In genomic region chr6:34385793-34386195, GRCh38 we compare ENCODE assay signal across 27 cellular contexts. TPM values are rescaled to one million over a fixed set of nuclear protein-coding genes. Genes with fewer than 3 reads are reported as not detected.
A peak's percentile ranks its signal among the peaks of the same experiment; 100 is the strongest.
DNase-seq lines count a peak whose midpoint lies in the region; ATAC-seq and TF ChIP-seq lines count a peak whose summit lies in the region.
"Had no signal": no experiment of that assay in that cellular context is flagged by ENCODE, and none has a peak within 500 bp of the region (broad histone marks: within the 10 kb centered on the region; RNA-seq: fewer than 3 reads in every experiment).

No MANE protein-coding gene starts in this region.

- H3K4me2 ChIP-seq in neuronal stem cell (ENCODE audit: insufficient read depth, low read length, poor library complexity, severe bottlenecking) = no peak overlapping the region

- peak overlapping the region in 34 of 59 donors; percentile 1 to 97 (median 41) for H3K27ac ChIP-seq in dorsolateral prefrontal cortex
- no peak overlapping the region for H3K27ac ChIP-seq in neuronal stem cell (replicated peaks; ENCODE audit: low read length)
- peak overlapping the region; percentile 32 for H3K27ac ChIP-seq in urinary bladder (ENCODE audit: low read depth)
- H3K27ac ChIP-seq in body of pancreas = no peak overlapping the region
- H3K27ac ChIP-seq: 22Rv1, breast epithelium, coronary artery, thoracic aorta had no signal

- intact Hi-C loops in dorsolateral prefrontal cortex (cut with DNase I) = no loop called here
- intact Hi-C loops in Right ventricle myocardium inferior (cut with DNase I) = no loop called here
- intact Hi-C loops in body of pancreas (cut with DNase I) = no loop called here

- H3K36me3 ChIP-seq in neuronal stem cell (replicated peaks in 1 of 2; ENCODE audit: control insufficient read depth in 2 of 2, insufficient read depth in 2 of 2, low read length in 2 of 2) (peaks cover 0 to 12% of the 10 kb centered on the region in 2 donors), urinary bladder (ENCODE audit: insufficient read depth) (no peaks in the 10 kb centered on the region), body of pancreas (replicated peaks in 1 of 2; ENCODE audit: insufficient read depth in 1 of 2, low read depth in 2 of 2) (no peaks in the 10 kb centered on the region)
- H3K36me3 ChIP-seq: breast epithelium, thoracic aorta had no signal

- H3K23ac ChIP-seq in neuronal stem cell (ENCODE audit: low read depth, low read length, poor library complexity) = no peak overlapping the region

- no peak overlapping the region for H2BK12ac ChIP-seq in neuronal stem cell (ENCODE audit: low read length)

- H3K9me3 ChIP-seq in neuronal stem cell (replicated peaks in 1 of 2; ENCODE audit: control insufficient read depth in 2 of 2, insufficient read depth in 1 of 2, low read depth in 1 of 2, low read length in 2 of 2) = no peaks in the 10 kb centered on the region
- no peaks in the 10 kb centered on the region for H3K9me3 ChIP-seq in body of pancreas
- H3K9me3 ChIP-seq: breast epithelium, thoracic aorta had no signal

- H4K91ac ChIP-seq in neuronal stem cell (ENCODE audit: low read depth, low read length, poor library complexity) = no peak overlapping the region

- H2BK15ac ChIP-seq in neuronal stem cell (ENCODE audit: low read length) = no peak overlapping the region

- H2BK5ac ChIP-seq in neuronal stem cell (ENCODE audit: low read length) = no peak overlapping the region

- no peak for TF ChIP-seq POLR2A in body of pancreas (IDR thresholded peaks at IDR 0.05)

- H4K8ac ChIP-seq in neuronal stem cell (ENCODE audit: low read depth, low read length) = no peak overlapping the region

- H3K4me1 ChIP-seq in neuronal stem cell (ENCODE audit: control insufficient read depth in 2 of 2, insufficient read depth in 1 of 2, low read depth in 1 of 2, low read length in 2 of 2) (peaks cover 0 to 8% of the 10 kb centered on the region in 2 donors), urinary bladder (ENCODE audit: insufficient read depth) (no peaks in the 10 kb centered on the region), body of pancreas (peaks cover 21% of the 10 kb centered on the region)
- H3K4me1 ChIP-seq: breast epithelium had no signal

- H3K4me3 ChIP-seq in dorsolateral prefrontal cortex (peak overlapping the region in 1 of 59 donors; percentile 4), neuronal stem cell (ENCODE audit: low read length in 2 of 2) (no peak overlapping the region), urinary bladder (ENCODE audit: low read depth, low read length) (no peak overlapping the region), body of pancreas (no peak overlapping the region)
- H3K4me3 ChIP-seq: breast epithelium, coronary artery, thoracic aorta had no signal

- H2AFZ ChIP-seq in neuronal stem cell (ENCODE audit: low read length) = no peak overlapping the region

- no peaks in the 10 kb centered on the region for H3K79me1 ChIP-seq in neuronal stem cell (ENCODE audit: low read depth, low read length)

- no peak for ATAC-seq in Right ventricle myocardium inferior
- ATAC-seq in body of pancreas = no peak
- ATAC-seq: activated CD8-positive, alpha-beta memory T cell treated with anti-CD3 and anti-CD28 coated beads, Interleukin-2, amount 10 ng/mL, durations not matched to agents 7 days and 5 days; SK-N-SH treated with all-trans-retinoic acid at 6 μM for 48 hours; stimulated activated naive CD8-positive, alpha-beta T cell treated with anti-CD3 and anti-CD28 coated beads, Interleukin-15, Interleukin-2, amounts not matched to agents 100 U/mL and 50 U/mL, for 24 hours had no signal

- no peak overlapping the region for H2AK5ac ChIP-seq in neuronal stem cell (ENCODE audit: low read depth, low read length)

- no peak overlapping the region for H3K18ac ChIP-seq in neuronal stem cell (ENCODE audit: low read length)

- no CpG with 5 or more reads among the region's 3 CpGs for WGBS in neuronal stem cell (ENCODE audit: extremely low coverage in 2 of 2, insufficient read length in 2 of 2, insufficient replicate concordance in 1 of 2), 2 donors
- WGBS in urinary bladder = 92% methylated on average over 3 of the region's 3 CpGs
- WGBS in body of pancreas, 2 donors = 94 to 100% methylated on average over 3 of the region's 3 CpGs

- H3K4ac ChIP-seq in neuronal stem cell (ENCODE audit: low read length) = no peak overlapping the region

- H2BK120ac ChIP-seq in neuronal stem cell (ENCODE audit: low read depth, low read length) = no peak overlapping the region

- no peak overlapping the region for H3K9ac ChIP-seq in neuronal stem cell (ENCODE audit: low read depth, low read length, poor library complexity)

- no peaks in the 10 kb centered on the region for H3K27me3 ChIP-seq in dorsolateral prefrontal cortex
- H3K27me3 ChIP-seq in neuronal stem cell (ENCODE audit: control insufficient read depth in 3 of 3, insufficient read depth in 3 of 3, low read depth in 1 of 3, low read length in 3 of 3) = no peaks in the 10 kb centered on the region
- H3K27me3 ChIP-seq in body of pancreas = no peaks in the 10 kb centered on the region
- H3K27me3 ChIP-seq: breast epithelium had no signal

- TF ChIP-seq CTCF in dorsolateral prefrontal cortex (IDR thresholded peaks at IDR 0.05 in 54 of 56, conservative IDR thresholded peaks at IDR 0.05 in 2 of 56; ENCODE audit: low read depth in 1 of 56, partially characterized antibody in 56 of 56) (no peak), body of pancreas (IDR thresholded peaks at IDR 0.05) (no peak)

- DNase-seq in DMS 273 (lab: John Stamatoyannopoulos, UW; ENCODE audit: unreplicated experiment) = peak; percentile 25
- DNase-seq in DMS 273 treated with DMSO at 0.1 percent for 48 hours (lab: John Stamatoyannopoulos, UW) = no peak
- no peak for DNase-seq in dorsolateral prefrontal cortex
- DNase-seq in neuronal stem cell (ENCODE audit: low spot score) = peak; percentile 18
- DNase-seq in Right ventricle myocardium inferior (ENCODE audit: missing footprints) = no peak
- no peak for DNase-seq in body of pancreas
- DNase-seq in NCI-H2029 treated with DMSO at 0.1 percent for 48 hours (lab: John Stamatoyannopoulos, UW) = no peak
- DNase-seq: activated CD4-positive, alpha-beta T cell treated with anti-CD3 and anti-CD28 coated beads, Interleukin-2, amount 10 ng/mL, durations not matched to agents 7 days and 5 days; activated CD8-positive, alpha-beta memory T cell treated with anti-CD3 and anti-CD28 coated beads, Interleukin-2, amount 10 ng/mL, durations not matched to agents 7 days and 5 days; activated naive CD4-positive, alpha-beta T cell treated with anti-CD3 and anti-CD28 coated beads, Interleukin-2, amount 10 ng/mL, durations not matched to agents 7 days and 5 days; AML-193; amniotic stem cell; DMS79; hypothalamus; Kasumi-1; kidney; NCI-H187; NCI-H2227 treated with DMSO at 0.1 percent for 48 hours; NCI-H748 treated with DMSO at 0.1 percent for 48 hours; occipital lobe; stimulated activated naive CD8-positive, alpha-beta T cell treated with anti-CD3 and anti-CD28 coated beads, Interleukin-15, Interleukin-2, amounts not matched to agents 100 U/mL and 50 U/mL, for 24 hours had no signal

- H3K14ac ChIP-seq in neuronal stem cell (ENCODE audit: low read length) = no peak overlapping the region

RNA-seq across cellular contexts. Expression of gene NUDT3, which starts 6.7 kb away (rescaled TPM):
- total RNA-seq in dorsolateral prefrontal cortex (100 to 1,000 TPM; 107 to 239 (median 169) TPM), urinary bladder (43.9 TPM), Right ventricle myocardium inferior (47.6 TPM), body of pancreas (10 to 100 TPM; 14.2 to 22.1 TPM)
- polyA plus RNA-seq in neuronal stem cell (2013, experiment 1 of 2) = 27.5 TPM
- polyA plus RNA-seq in neuronal stem cell (2013, experiment 2 of 2) = 28.7 TPM
- 20.7 TPM for polyA plus RNA-seq in urinary bladder

RNA-seq across cellular contexts. Expression of gene RPS10, which starts 40.1 kb away (rescaled TPM):
- total RNA-seq in dorsolateral prefrontal cortex (100 to 1,000 TPM; 315 to 608 (median 413) TPM), urinary bladder (1,395 TPM), Right ventricle myocardium inferior (718 TPM), body of pancreas (1,000 to 10,000 TPM; 1,206 to 1,361 TPM)
- polyA plus RNA-seq in neuronal stem cell (2013, experiment 1 of 2) = 2,646 TPM
- polyA plus RNA-seq in neuronal stem cell (2013, experiment 2 of 2) = 2,609 TPM
- 2,930 TPM for polyA plus RNA-seq in urinary bladder

Comparison
In these comparisons a context has a peak if more than half of its experiments do, and no peak if none do; other contexts are left out.
1. DNase-seq: peak in DMS 273 (single experiment) and neuronal stem cell (single experiment); none in DMS 273 treated with DMSO at 0.1 percent for 48 hours (single experiment), dorsolateral prefrontal cortex (0 of 10), Right ventricle myocardium inferior (single experiment), body of pancreas (0 of 4) and NCI-H2029 treated with DMSO at 0.1 percent for 48 hours (single experiment).
2. H3K27ac ChIP-seq: peak in dorsolateral prefrontal cortex (34 of 59) and urinary bladder (single experiment); none in neuronal stem cell (single experiment) and body of pancreas (0 of 4).